ENCODE assay signal across 8 cellular contexts in genomic region chr10:69716711-69717560, GRCh38.
DNase-seq lines count a peak whose midpoint lies in the region; ATAC-seq and TF ChIP-seq lines count a peak whose summit lies in the region.

No MANE protein-coding gene starts in this region.

- no peak overlapping the region for H3K4me3 Mint-ChIP-seq in naive thymus-derived CD8-positive, alpha-beta T cell
- no peak overlapping the region for H3K4me3 Mint-ChIP-seq in type B pancreatic cell

- no peaks in the 10 kb centered on the region for H3K9me3 Mint-ChIP-seq in naive thymus-derived CD8-positive, alpha-beta T cell
- no peaks in the 10 kb centered on the region for H3K9me3 Mint-ChIP-seq in type B pancreatic cell

- TF ChIP-seq CTCF in type B pancreatic cell (conservative IDR thresholded peaks at IDR 0.05) = peak; percentile 85

- DNase-seq in NCI-H1417 (lab: John Stamatoyannopoulos, UW) (peak; percentile 12 to 68 (median 39)), NCI-H1417 treated with DMSO at 0.1 percent for 48 hours (lab: John Stamatoyannopoulos, UW) (no peak), NCI-H1694 treated with DMSO at 0.1 percent for 48 hours (lab: John Stamatoyannopoulos, UW) (peak; percentile 35), type B pancreatic cell (ENCODE audit: extremely low spot score, unreplicated experiment) (no peak)
- peak; percentile 30 to 38 for DNase-seq in activated CD4-positive, alpha-beta T cell treated with anti-CD3 and anti-CD28 coated beads, Interleukin-2, amount 50 U/mL, for 24 hours (ENCODE audit: low read depth in 1 of 2, low spot score in 1 of 2)
- peak; percentile 35 for DNase-seq in effector CD4-positive, alpha-beta T cell
- DNase-seq in naive thymus-derived CD8-positive, alpha-beta T cell = peak; percentile 16 to 69 (median 39)

- POLR2A ChIA-PET in naive thymus-derived CD8-positive, alpha-beta T cell (lab: Charles Lee) = no interaction called here

- H3K36me3 Mint-ChIP-seq in naive thymus-derived CD8-positive, alpha-beta T cell = no peaks in the 10 kb centered on the region
- no peaks in the 10 kb centered on the region for H3K36me3 Mint-ChIP-seq in type B pancreatic cell

- no peaks in the 10 kb centered on the region for H3K4me1 Mint-ChIP-seq in naive thymus-derived CD8-positive, alpha-beta T cell
- peaks cover 20% of the 10 kb centered on the region for H3K4me1 Mint-ChIP-seq in type B pancreatic cell (ENCODE audit: unreplicated experiment)

- H3K27ac Mint-ChIP-seq in naive thymus-derived CD8-positive, alpha-beta T cell = peak overlapping the region in 1 of 10 donors; percentile 75
- no peak overlapping the region for H3K27ac Mint-ChIP-seq in type B pancreatic cell

- no peak for ATAC-seq in naive thymus-derived CD8-positive, alpha-beta T cell
- no peak for ATAC-seq in HG02852 (IDR thresholded peaks at IDR 0.05; ENCODE audit: unreplicated experiment)

- H3K27me3 Mint-ChIP-seq in naive thymus-derived CD8-positive, alpha-beta T cell = peaks cover 0 to 13% (median 4%) of the 10 kb centered on the region in 5 donors
- H3K27me3 Mint-ChIP-seq in type B pancreatic cell = peaks cover 4% of the 10 kb centered on the region

Comparison
In these comparisons a context has a peak if more than half of its experiments do, and no peak if none do; other contexts are left out.
1. DNase-seq: peak in NCI-H1417 (3 of 3), NCI-H1694 treated with DMSO at 0.1 percent for 48 hours (single experiment), activated CD4-positive, alpha-beta T cell treated with anti-CD3 and anti-CD28 coated beads, Interleukin-2, amount 50 U/mL, for 24 hours (2 of 2), effector CD4-positive, alpha-beta T cell (single experiment) and naive thymus-derived CD8-positive, alpha-beta T cell (10 of 10); none in NCI-H1417 treated with DMSO at 0.1 percent for 48 hours (single experiment) and type B pancreatic cell (single experiment).